Comparison of ENCODE assay signal across 22 cellular contexts in the genomic region with DNA sequence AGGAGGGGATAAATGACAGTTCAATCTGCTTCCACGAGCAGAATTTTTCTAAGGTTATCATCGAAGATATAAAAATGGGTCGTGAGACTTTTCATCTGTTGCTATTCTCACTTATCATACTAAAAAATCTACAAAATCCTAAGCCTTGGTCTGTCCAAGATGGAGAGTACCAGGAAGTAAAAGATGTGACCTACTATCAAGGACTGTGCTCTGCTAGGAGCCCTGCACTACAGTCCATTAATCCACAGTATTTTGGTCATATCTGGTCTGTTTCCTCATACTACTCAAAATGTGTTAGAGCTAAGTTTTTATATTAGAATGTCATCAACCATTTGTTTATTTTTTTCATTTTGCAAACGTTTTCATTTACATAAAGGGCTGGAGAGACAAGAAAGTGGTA.
"Had no signal": no experiment of that assay in that cellular context is flagged by ENCODE, and none has a peak within 500 bp of the region (broad histone marks: within the 10 kb centered on the region; RNA-seq: fewer than 3 reads in every experiment).

No MANE protein-coding gene starts in this region.

- H3K9ac ChIP-seq: parathyroid adenoma had no signal

- ATAC-seq: activated CD8-positive, alpha-beta memory T cell treated with anti-CD3 and anti-CD28 coated beads, Interleukin-2, amount 10 ng/mL, durations not matched to agents 7 days and 5 days; naive thymus-derived CD8-positive, alpha-beta T cell; sciatic nerve; T-cell had no signal

- H3K27me3 ChIP-seq: ascending aorta, esophagus squamous epithelium, heart right ventricle, spleen, thyroid gland had no signal

- FAIRE-seq: bronchial epithelial cell had no signal

- H3K79me2 ChIP-seq: parathyroid adenoma had no signal

- H3K9me3 ChIP-seq: ascending aorta, esophagus squamous epithelium, heart right ventricle, spleen, thyroid gland had no signal

- H3K27ac Mint-ChIP-seq: activated CD4-positive, alpha-beta memory T cell treated with anti-CD3 and anti-CD28 coated beads, Interleukin-2, amount 10 ng/mL, durations not matched to agents 7 days and 5 days; activated CD8-positive, alpha-beta memory T cell treated with anti-CD3 and anti-CD28 coated beads, Interleukin-2, amount 10 ng/mL, durations not matched to agents 7 days and 5 days; T-cell had no signal

- H3K4me1 ChIP-seq: parathyroid adenoma, thyroid gland had no signal

- H3K9me3 Mint-ChIP-seq: activated CD4-positive, alpha-beta memory T cell treated with anti-CD3 and anti-CD28 coated beads, Interleukin-2, amount 10 ng/mL, durations not matched to agents 7 days and 5 days; activated naive CD4-positive, alpha-beta T cell treated with anti-CD3 and anti-CD28 coated beads for 36 hours; activated T-helper 2 cell treated with anti-CD3 and anti-CD28 coated beads, Interferon-gamma antibody, Interleukin-2, Interleukin-4, amounts not matched to agents 10 μg/mL and 5 μg/mL and 100 μg/mL, durations not matched to agents 14 hours and 24 hours and 36 hours; immature natural killer cell; T-cell had no signal

- H3K27me3 Mint-ChIP-seq: activated CD4-positive, alpha-beta memory T cell treated with anti-CD3 and anti-CD28 coated beads, Interleukin-2, amount 10 ng/mL, durations not matched to agents 7 days and 5 days; activated CD8-positive, alpha-beta memory T cell treated with anti-CD3 and anti-CD28 coated beads, Interleukin-2, amount 10 ng/mL, durations not matched to agents 7 days and 5 days; naive thymus-derived CD8-positive, alpha-beta T cell; T-cell had no signal

- DNase-seq: activated CD4-positive, alpha-beta memory T cell treated with anti-CD3 and anti-CD28 coated beads, Interleukin-2, amount 10 ng/mL, durations not matched to agents 7 days and 5 days; activated CD4-positive, alpha-beta T cell treated with anti-CD3 and anti-CD28 coated beads for 48 hours; activated CD4-positive, CD25-positive, alpha-beta regulatory T cell; activated CD8-positive, alpha-beta memory T cell treated with anti-CD3 and anti-CD28 coated beads, Interleukin-2, amount 10 ng/mL, durations not matched to agents 7 days and 5 days; activated naive CD4-positive, alpha-beta T cell treated with anti-CD3 and anti-CD28 coated beads for 36 hours; activated T-cell treated with anti-CD3 and anti-CD28 coated beads, Interleukin-2, amount 50 U/mL, for 1 hour; cerebellar nuclear complex; effector CD8-positive, alpha-beta T cell; esophagus squamous epithelium; heart right ventricle; immature natural killer cell; naive thymus-derived CD8-positive, alpha-beta T cell; spleen; stimulated activated naive CD4-positive, alpha-beta T cell; T-cell; T-helper 9 cell; thyroid gland had no signal

- H3K4me3 ChIP-seq: ascending aorta, esophagus squamous epithelium, heart right ventricle, spleen, thyroid gland had no signal

- H3K4me3 Mint-ChIP-seq: activated CD4-positive, alpha-beta memory T cell treated with anti-CD3 and anti-CD28 coated beads, Interleukin-2, amount 10 ng/mL, durations not matched to agents 7 days and 5 days; activated CD8-positive, alpha-beta memory T cell treated with anti-CD3 and anti-CD28 coated beads, Interleukin-2, amount 10 ng/mL, durations not matched to agents 7 days and 5 days; activated naive CD4-positive, alpha-beta T cell treated with anti-CD3 and anti-CD28 coated beads for 36 hours; immature natural killer cell; naive thymus-derived CD8-positive, alpha-beta T cell; T-cell had no signal

- H2AFZ ChIP-seq: parathyroid adenoma had no signal

- H3K27ac ChIP-seq: heart right ventricle, parathyroid adenoma, spleen, thyroid gland had no signal
